8 cellular contexts compared by ENCODE assay signal in the genomic region with DNA sequence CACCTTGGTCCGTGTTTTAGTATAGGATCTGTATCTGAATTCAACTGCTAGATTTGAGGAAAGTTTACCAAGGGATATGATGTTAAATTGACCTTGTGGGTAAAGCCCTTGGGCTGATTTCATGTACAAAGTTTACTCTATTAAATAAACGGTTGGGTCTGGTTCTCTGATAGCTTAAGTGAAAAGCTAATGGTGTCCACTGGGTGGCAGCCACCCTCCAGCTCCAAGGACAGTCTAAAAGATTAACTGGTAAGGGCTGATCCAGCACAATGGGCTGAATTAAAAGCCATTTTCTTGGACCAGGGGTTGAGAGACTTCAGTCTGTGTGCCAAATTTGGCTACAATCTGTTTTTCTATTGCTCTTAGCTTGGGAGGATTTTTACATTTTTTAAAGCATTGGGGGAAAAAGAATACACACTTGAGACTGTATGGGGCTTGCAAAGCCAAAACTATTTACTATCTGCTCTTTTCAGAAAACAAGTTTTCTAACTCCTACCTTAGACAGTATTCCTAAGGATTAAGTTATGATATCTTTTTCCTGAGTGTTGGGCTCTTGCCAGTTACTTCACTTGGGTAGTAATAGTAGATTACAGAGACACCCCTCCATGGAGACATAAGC.
DNase-seq lines count a peak whose midpoint lies in the region; ATAC-seq and TF ChIP-seq lines count a peak whose summit lies in the region.

No MANE protein-coding gene starts in this region.

- no peak overlapping the region for H3K27ac Mint-ChIP-seq in chondrocyte (ENCODE audit: unreplicated experiment)
- H3K27ac Mint-ChIP-seq in stimulated activated naive CD8-positive, alpha-beta T cell treated with anti-CD3 and anti-CD28 coated beads, Interleukin-15, amount 100 ng/mL, for 72 hours, result no peak overlapping the region

- POLR2A ChIA-PET in A673 (lab: Charles Lee; ENCODE audit: low non-redundant PET), result no interaction called here

- H3K27me3 ChIP-seq in A673 (replicated peaks; ENCODE audit: insufficient read depth, low read depth, low read length, poor library complexity) (no peaks in the 10 kb centered on the region), SJCRH30 (no peaks in the 10 kb centered on the region)

- peaks cover 13% of the 10 kb centered on the region for H3K4me1 Mint-ChIP-seq in chondrocyte (ENCODE audit: low read depth)
- H3K4me1 Mint-ChIP-seq in stimulated activated naive CD8-positive, alpha-beta T cell treated with anti-CD3 and anti-CD28 coated beads, Interleukin-15, amount 100 ng/mL, for 72 hours, result peaks cover 5% of the 10 kb centered on the region

- peak; percentile 74 for TF ChIP-seq CTCF in A673 (conservative IDR thresholded peaks at IDR 0.05; ENCODE audit: low read depth, low read length)
- TF ChIP-seq CTCF in GM12864 (IDR thresholded peaks at IDR 0.05; ENCODE audit: low read depth, low read length, missing control alignments), result peak; percentile 57
- TF ChIP-seq CTCF in chondrocyte (IDR thresholded peaks at IDR 0.05), result peak; percentile 90

- peak; percentile 95 for ATAC-seq in left lobe of liver
- ATAC-seq in stimulated activated naive CD8-positive, alpha-beta T cell treated with anti-CD3 and anti-CD28 coated beads, Interleukin-15, amount 100 ng/mL, for 72 hours, result peak; percentile 78
- ATAC-seq in GM21515 (IDR thresholded peaks at IDR 0.05; ENCODE audit: unreplicated experiment), result no peak

- intact Hi-C loops in A673 (cut with micrococcal nuclease; ENCODE audit: unreplicated experiment), result loop anchor here (2.0 kb wide), 1 partner anchor 494 kb away; no protein-coding TSS in a partner anchor

- no peaks in the 10 kb centered on the region for H3K9me3 Mint-ChIP-seq in chondrocyte (ENCODE audit: low read depth)
- peaks cover 0 to 19% of the 10 kb centered on the region in 2 donors for H3K9me3 Mint-ChIP-seq in stimulated activated naive CD8-positive, alpha-beta T cell treated with anti-CD3 and anti-CD28 coated beads, Interleukin-15, amount 100 ng/mL, for 72 hours

- CTCF ChIA-PET in A673 (lab: Charles Lee), result interaction anchor here (0.5 to 1.0 kb wide), 3 partner anchors 122 to 856 kb away, joined by 3 to 5 read pairs (median 4); no protein-coding TSS in a partner anchor

- H3K4me3 ChIP-seq in A673 (ENCODE audit: low read depth, low read length, poor library complexity, severe bottlenecking) (no peak overlapping the region), GM12864 (ENCODE audit: low read depth, low read length) (no peak overlapping the region), SJCRH30 (no peak overlapping the region)

- H3K9me3 ChIP-seq in A673 (ENCODE audit: low read depth, low read length, poor library complexity, severe bottlenecking) (no peaks in the 10 kb centered on the region), SJCRH30 (replicated peaks) (peaks cover 3% of the 10 kb centered on the region; the same call in 1 of the 2 replicates)

- no TSS peak for BruUV-seq in A673 (replicated peaks; lab: Mats Ljungman, UMichigan)

- peak; percentile 71 for DNase-seq in A673 (ENCODE audit: low spot score)
- peak; percentile 24 for DNase-seq in GM12864 (ENCODE audit: low read depth)
- DNase-seq in HuH-7.5 (ENCODE audit: low spot score), result peak; percentile 28
- DNase-seq in SJCRH30, result peak; percentile 67 to 83
- DNase-seq in chondrocyte (ENCODE audit: low spot score), result no peak
- peak; percentile 59 for DNase-seq in left lobe of liver (ENCODE audit: low spot score)
- DNase-seq in stimulated activated naive CD8-positive, alpha-beta T cell treated with anti-CD3 and anti-CD28 coated beads, Interleukin-15, amount 100 ng/mL, for 72 hours, result peak in 1 of 2 donors; percentile 23

- H3K4me1 ChIP-seq in A673 (ENCODE audit: insufficient read depth, low read length, poor library complexity, severe bottlenecking) (no peaks in the 10 kb centered on the region), SJCRH30 (peaks cover 3% of the 10 kb centered on the region; the same call in 1 of the 2 replicates)

- H3K27ac ChIP-seq in A673 (ENCODE audit: low read depth, low read length, poor library complexity, severe bottlenecking) (no peak overlapping the region), SJCRH30 (0 out of 2 replicates have a peak overlapping the region, but pooled peaks have one; percentile 3)

- H3K4me3 Mint-ChIP-seq in chondrocyte (ENCODE audit: unreplicated experiment), result no peak overlapping the region
- H3K4me3 Mint-ChIP-seq in stimulated activated naive CD8-positive, alpha-beta T cell treated with anti-CD3 and anti-CD28 coated beads, Interleukin-15, amount 100 ng/mL, for 72 hours, result no peak overlapping the region

- H3K36me3 ChIP-seq in A673 (ENCODE audit: insufficient read depth, low read length, poor library complexity, severe bottlenecking) (no peaks in the 10 kb centered on the region), SJCRH30 (no peaks in the 10 kb centered on the region)

- H3K36me3 Mint-ChIP-seq in chondrocyte (ENCODE audit: low read depth), result no peaks in the 10 kb centered on the region

- no peaks in the 10 kb centered on the region for H3K27me3 Mint-ChIP-seq in chondrocyte (ENCODE audit: low read depth)
- no peaks in the 10 kb centered on the region for H3K27me3 Mint-ChIP-seq in stimulated activated naive CD8-positive, alpha-beta T cell treated with anti-CD3 and anti-CD28 coated beads, Interleukin-15, amount 100 ng/mL, for 72 hours
